ENCODE assay signal across 10 cellular contexts in genomic region chr15:93071469-93071891, GRCh38. TPM values are rescaled to one million over a fixed set of nuclear protein-coding genes. Genes with fewer than 3 reads are reported as not detected.
DNase-seq lines count a peak whose midpoint lies in the region; ATAC-seq and TF ChIP-seq lines count a peak whose summit lies in the region.
"Had no signal": no experiment of that assay in that cellular context is flagged by ENCODE, and none has a peak within 500 bp of the region (broad histone marks: within the 10 kb centered on the region; RNA-seq: fewer than 3 reads in every experiment).

No MANE protein-coding gene starts in this region.

- H3K27ac ChIP-seq in Peyer's patch (peak overlapping the region in 2 of 4 donors; percentile 28 to 82), muscle layer of colon (ENCODE audit: low read depth, low read length) (peak overlapping the region; percentile 99), tibial nerve (peak overlapping the region; percentile 66 to 93 (median 82))
- H3K27ac ChIP-seq: RWPE1 had no signal

- H3K27me3 ChIP-seq in Peyer's patch (peaks cover 0 to 7% of the 10 kb centered on the region in 2 donors), muscle layer of colon (ENCODE audit: control insufficient read depth in 1 of 2, insufficient read depth in 2 of 2, low read length in 2 of 2) (peaks cover 0 to 6% of the 10 kb centered on the region in 2 donors), tibial nerve (peaks cover 0 to 4% of the 10 kb centered on the region in 2 donors)

- peak overlapping the region; percentile 84 for H3K9ac ChIP-seq in muscle layer of colon (ENCODE audit: low read length)

- H3K36me3 ChIP-seq in Peyer's patch (no peaks in the 10 kb centered on the region), muscle layer of colon (ENCODE audit: insufficient read depth, low read length) (no peaks in the 10 kb centered on the region), tibial nerve (no peaks in the 10 kb centered on the region)

- no peak for ATAC-seq in HG02938 (IDR thresholded peaks at IDR 0.05; ENCODE audit: unreplicated experiment)
- no peak for ATAC-seq in HG03520 (IDR thresholded peaks at IDR 0.05; ENCODE audit: unreplicated experiment)
- ATAC-seq: GM12878 had no signal

- H3K9me3 ChIP-seq in Peyer's patch (no peaks in the 10 kb centered on the region), muscle layer of colon (ENCODE audit: low read length) (no peaks in the 10 kb centered on the region), tibial nerve (no peaks in the 10 kb centered on the region)

- TF ChIP-seq EP300 in tibial nerve (IDR thresholded peaks at IDR 0.05), result no peak

- WGBS in tibial nerve, 2 donors, result 31 to 39% methylated on average over 14 to 15 of the region's 18 CpGs

- H3K4me3 ChIP-seq in Peyer's patch (peak overlapping the region; percentile 12 to 58 (median 34)), epithelial cell of esophagus (ENCODE audit: low read length) (peak overlapping the region; percentile 84), muscle layer of colon (ENCODE audit: low read depth in 1 of 2, low read length in 2 of 2) (peak overlapping the region; percentile 86 to 92), tibial nerve (peak overlapping the region; percentile 57 to 82 (median 60))
- H3K4me3 ChIP-seq: GM12878 had no signal

- H3K4me1 ChIP-seq in Peyer's patch (peaks cover 0 to 10% (median 0%) of the 10 kb centered on the region in 4 donors), muscle layer of colon (ENCODE audit: insufficient read depth, low read length) (peaks cover 65% of the 10 kb centered on the region), tibial nerve (peaks cover 0 to 71% (median 8%) of the 10 kb centered on the region in 4 donors)

- no peak for TF ChIP-seq POLR2A in Peyer's patch (IDR thresholded peaks at IDR 0.05)
- TF ChIP-seq POLR2A in tibial nerve (IDR thresholded peaks at IDR 0.05), result no peak

- DNase-seq in Peyer's patch (no peak), epithelial cell of esophagus (ENCODE audit: low read depth) (peak; percentile 27), tibial nerve (ENCODE audit: low spot score in 2 of 2) (no peak), islet precursor cell (no peak)

- TF ChIP-seq CTCF in Peyer's patch (IDR thresholded peaks at IDR 0.05) (no peak), epithelial cell of esophagus (IDR thresholded peaks at IDR 0.05; ENCODE audit: insufficient read depth, low read depth, low read length, missing control alignments) (no peak), tibial nerve (IDR thresholded peaks at IDR 0.05) (no peak)

RNA-seq across cellular contexts. Expression of gene RGMA, which starts 17.5 kb away (rescaled TPM):
- 10 to 100 TPM in 2 of 4 donors, 1 to 10 TPM in 2; 1.8 to 18.8 (median 9.3) TPM for total RNA-seq in Peyer's patch
- total RNA-seq in tibial nerve, result 100 to 1,000 TPM in 1 of 4 donors, 10 to 100 TPM in 3; 28.2 to 110 (median 45.6) TPM
- total RNA-seq: activated CD8-positive, alpha-beta memory T cell treated with anti-CD3 and anti-CD28 coated beads for 36 hours; GM12878 had no signal

Comparison
In these comparisons a context has a peak if more than half of its experiments do, and no peak if none do; other contexts are left out.
1. H3K4me3 ChIP-seq: peak in every context shown above with its lines; median percentile 89 in muscle layer of colon; 84 in epithelial cell of esophagus; 60 in tibial nerve; 34 in Peyer's patch.